20 cellular contexts compared by ENCODE assay signal in the genomic region with DNA sequence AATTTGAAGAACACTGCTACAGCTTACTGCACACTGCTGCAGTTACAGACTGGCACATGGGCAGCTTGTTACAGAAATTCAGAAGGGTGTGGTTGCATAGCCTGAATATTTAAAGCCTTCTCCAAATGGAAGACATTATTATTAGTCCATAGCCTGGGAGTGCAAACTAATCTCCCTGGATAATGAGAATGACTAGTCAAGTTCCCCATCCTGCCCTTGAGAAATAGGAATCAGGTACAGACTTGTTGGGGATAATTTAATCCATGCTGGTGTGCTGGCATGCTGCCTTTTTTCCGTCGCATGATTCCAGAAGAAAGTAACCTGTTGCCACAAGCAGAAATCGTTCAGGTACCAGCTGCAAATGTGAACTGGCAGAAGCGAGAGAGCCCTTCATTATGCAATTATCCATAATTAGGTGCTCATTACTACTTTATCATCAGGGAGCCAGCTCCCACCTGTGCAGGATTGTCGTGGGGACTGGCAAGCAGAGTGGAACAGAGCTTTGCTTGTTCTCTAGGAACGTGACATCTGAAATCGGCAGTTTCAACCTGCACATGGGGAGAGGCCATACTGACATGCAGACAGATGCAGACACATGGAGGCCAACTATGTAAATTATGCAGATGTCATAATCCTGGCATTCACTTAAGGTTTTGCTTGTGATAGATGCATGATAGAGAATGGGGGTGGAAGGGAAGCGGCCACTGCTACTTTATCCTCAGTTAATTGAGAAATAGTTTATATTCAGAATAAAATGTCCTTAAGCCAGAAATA.
DNase-seq lines count a peak whose midpoint lies in the region; ATAC-seq, FAIRE-seq and TF ChIP-seq lines count a peak whose summit lies in the region.
"Had no signal": no experiment of that assay in that cellular context is flagged by ENCODE, and none has a peak within 500 bp of the region (broad histone marks: within the 10 kb centered on the region; RNA-seq: fewer than 3 reads in every experiment).

No MANE protein-coding gene starts in this region.

- peaks cover 23 to 33% of the 10 kb centered on the region in 2 donors for H3K27me3 Mint-ChIP-seq in T-cell
- peaks cover 15% of the 10 kb centered on the region for H3K27me3 Mint-ChIP-seq in activated T-cell treated with anti-CD3 and anti-CD28 coated beads, Interleukin-2, amount 50 U/mL, for 72 hours (ENCODE audit: low read depth)

- H3K4me3 Mint-ChIP-seq in T-cell = no peak overlapping the region
- H3K4me3 Mint-ChIP-seq in activated T-cell treated with anti-CD3 and anti-CD28 coated beads, Interleukin-2, amount 50 U/mL, for 72 hours = no peak overlapping the region
- H3K4me3 Mint-ChIP-seq: activated CD4-positive, alpha-beta T cell treated with anti-CD3 and anti-CD28 coated beads for 36 hours; naive thymus-derived CD4-positive, alpha-beta T cell had no signal

- H3K4me1 Mint-ChIP-seq in T-cell = no peaks in the 10 kb centered on the region
- H3K4me1 Mint-ChIP-seq in activated T-cell treated with anti-CD3 and anti-CD28 coated beads, Interleukin-2, amount 50 U/mL, for 72 hours (ENCODE audit: low read depth) = no peaks in the 10 kb centered on the region
- H3K4me1 Mint-ChIP-seq: activated CD4-positive, alpha-beta T cell treated with anti-CD3 and anti-CD28 coated beads for 36 hours; naive thymus-derived CD4-positive, alpha-beta T cell had no signal

- H3K27ac Mint-ChIP-seq in T-cell = no peak overlapping the region
- no peak overlapping the region for H3K27ac Mint-ChIP-seq in activated T-cell treated with anti-CD3 and anti-CD28 coated beads, Interleukin-2, amount 50 U/mL, for 72 hours
- H3K27ac Mint-ChIP-seq: activated CD4-positive, alpha-beta T cell treated with anti-CD3 and anti-CD28 coated beads for 36 hours; naive thymus-derived CD4-positive, alpha-beta T cell had no signal

- no peak for ATAC-seq in T-cell (replicated peaks in 1 of 4)
- no peak for ATAC-seq in activated T-cell treated with anti-CD3 and anti-CD28 coated beads, Interleukin-2, amount 50 U/mL, for 72 hours (replicated peaks in 1 of 2)
- ATAC-seq: activated CD4-positive, alpha-beta T cell treated with anti-CD3 and anti-CD28 coated beads for 36 hours; naive thymus-derived CD4-positive, alpha-beta T cell had no signal

- no peak for TF ChIP-seq CTCF in fibroblast of pulmonary artery (IDR thresholded peaks at IDR 0.05; ENCODE audit: low read length, missing control alignments)

- no peaks in the 10 kb centered on the region for H3K9me3 ChIP-seq in adipocyte (ENCODE audit: control insufficient read depth, low read length)
- H3K9me3 ChIP-seq in skeletal muscle satellite cell (replicated peaks; ENCODE audit: low read length) = no peaks in the 10 kb centered on the region

- peak overlapping the region; percentile 26 for H3K4me2 ChIP-seq in skeletal muscle satellite cell (ENCODE audit: low read length)
- H3K4me2 ChIP-seq: BLaER1, smooth muscle cell had no signal

- H3K36me3 ChIP-seq in adipocyte (ENCODE audit: control insufficient read depth, insufficient read depth, low read length, severe bottlenecking) = no peaks in the 10 kb centered on the region
- H3K36me3 ChIP-seq in skeletal muscle satellite cell (ENCODE audit: insufficient read depth, low read length) = no peaks in the 10 kb centered on the region
- H3K36me3 ChIP-seq: BLaER1 had no signal

- H3K27me3 ChIP-seq in adipocyte (replicated peaks; ENCODE audit: control insufficient read depth, insufficient read depth, low read length) (no peaks in the 10 kb centered on the region), skeletal muscle satellite cell (ENCODE audit: control insufficient read depth, insufficient read depth, low read length) (no peaks in the 10 kb centered on the region)
- H3K27me3 ChIP-seq: BLaER1 had no signal

- DNase-seq in HTR-8/SVneo (ENCODE audit: insufficient read length, low spot score) = no peak
- peak; percentile 32 for DNase-seq in adipocyte (ENCODE audit: low read depth)
- peak; percentile 11 for DNase-seq in fibroblast of pulmonary artery (ENCODE audit: low read depth)
- no peak for DNase-seq in T-cell
- no peak for DNase-seq in activated T-cell treated with anti-CD3 and anti-CD28 coated beads, Interleukin-2, amount 50 U/mL, for 72 hours
- DNase-seq in activated CD4-positive, CD25-positive, alpha-beta regulatory T cell (lab: John Stamatoyannopoulos, UW) = no peak
- DNase-seq: activated CD4-positive, alpha-beta T cell treated with anti-CD3 and anti-CD28 coated beads for 36 hours; activated gamma-delta T cell treated with Interleukin-2 at 50 U/mL for 16 hours; aorta; Kasumi-1; naive thymus-derived CD4-positive, alpha-beta T cell; NCI-H2081; posterior cingulate gyrus had no signal

- CTCF ChIA-PET in T-cell (lab: Charles Lee) = interaction anchor here in 1 of 2 donors (0.5 kb wide), 1 partner anchor 886 kb away, joined by 3 read pairs; no protein-coding TSS in a partner anchor

- H3K9me3 Mint-ChIP-seq in T-cell = no peaks in the 10 kb centered on the region
- H3K9me3 Mint-ChIP-seq in activated T-cell treated with anti-CD3 and anti-CD28 coated beads, Interleukin-2, amount 50 U/mL, for 72 hours = no peaks in the 10 kb centered on the region

- peak; percentile 73 for FAIRE-seq in HTR-8/SVneo (lab: Jason Lieb, UNC)
- FAIRE-seq: colon, endometrium, RCC 7860 had no signal

- H3K9ac ChIP-seq in adipocyte (ENCODE audit: low read length) (no peak overlapping the region), skeletal muscle satellite cell (ENCODE audit: low read depth, low read length) (no peak overlapping the region)
- H3K9ac ChIP-seq: BLaER1 had no signal

- H3K36me3 Mint-ChIP-seq in T-cell = no peaks in the 10 kb centered on the region
- no peaks in the 10 kb centered on the region for H3K36me3 Mint-ChIP-seq in activated T-cell treated with anti-CD3 and anti-CD28 coated beads, Interleukin-2, amount 50 U/mL, for 72 hours (ENCODE audit: insufficient read depth in 2 of 2)
- H3K36me3 Mint-ChIP-seq: naive thymus-derived CD4-positive, alpha-beta T cell had no signal

- H3K4me3 ChIP-seq in adipocyte (ENCODE audit: low read length) (no peak overlapping the region), fibroblast of pulmonary artery (replicated peaks; ENCODE audit: low read depth, low read length) (no peak overlapping the region), skeletal muscle satellite cell (ENCODE audit: low read length) (peak overlapping the region; percentile 17)
- H3K4me3 ChIP-seq: BLaER1, lung, smooth muscle cell had no signal

- POLR2A ChIA-PET in T-cell (lab: Charles Lee) = no interaction called here

- H3K4me1 ChIP-seq in adipocyte (ENCODE audit: control insufficient read depth, insufficient read depth, low read length) = peaks cover 17% of the 10 kb centered on the region
- H3K4me1 ChIP-seq in skeletal muscle satellite cell (ENCODE audit: control insufficient read depth, insufficient read depth, low read length) = peaks cover 28% of the 10 kb centered on the region
- H3K4me1 ChIP-seq: BLaER1 had no signal

Comparison
In these comparisons a context has a peak if more than half of its experiments do, and no peak if none do; other contexts are left out.
1. DNase-seq: peak in adipocyte (single experiment) and fibroblast of pulmonary artery (single experiment); none in HTR-8/SVneo (single experiment), T-cell (0 of 34), activated T-cell treated with anti-CD3 and anti-CD28 coated beads, Interleukin-2, amount 50 U/mL, for 72 hours (0 of 2) and activated CD4-positive, CD25-positive, alpha-beta regulatory T cell (0 of 4).